In the genomic region with DNA sequence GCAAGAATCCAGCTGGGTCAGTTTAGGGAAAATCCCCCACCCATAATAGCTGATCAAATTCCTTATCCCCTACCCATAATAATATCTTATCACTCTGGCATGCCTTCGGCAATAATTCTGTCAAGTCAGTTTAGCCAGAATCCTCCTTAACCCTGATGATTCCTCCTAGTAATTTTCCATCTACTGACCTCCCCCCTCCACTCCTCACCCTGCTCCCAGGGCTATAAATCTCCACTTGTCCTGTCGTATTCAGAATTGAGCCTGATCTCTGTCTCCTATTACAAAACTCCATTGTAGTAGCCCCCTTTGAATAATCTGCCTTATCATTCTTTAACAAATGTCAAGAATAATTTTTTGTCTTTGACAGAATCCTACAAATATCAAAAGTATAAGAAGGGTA, we compare ENCODE assay signal across 17 cellular contexts.
"Had no signal": no experiment of that assay in that cellular context is flagged by ENCODE, and none has a peak within 500 bp of the region (broad histone marks: within the 10 kb centered on the region; RNA-seq: fewer than 3 reads in every experiment).

No MANE protein-coding gene starts in this region.

- H3K4me3 ChIP-seq: left ventricle myocardium inferior, right lobe of liver, skin epidermis, transverse colon, uterus had no signal

- H3K27ac ChIP-seq: foreskin keratinocyte, left ventricle myocardium inferior, right lobe of liver, skin epidermis, transverse colon, uterus, VCaP had no signal

- ATAC-seq: activated T-cell treated with anti-CD3 and anti-CD28 coated beads, Interleukin-2, amount 50 U/mL, for 4 hours; right lobe of liver; stimulated activated effector memory CD8-positive, alpha-beta T cell treated with anti-CD3 and anti-CD28 coated beads, Interleukin-12 subunit alpha, Interleukin-12 subunit beta, amount 100 ng/mL, for 72 hours had no signal

- DNase-seq: activated CD4-positive, alpha-beta T cell treated with anti-CD3 and anti-CD28 coated beads for 1 hour; activated CD8-positive, alpha-beta memory T cell treated with anti-CD3 and anti-CD28 coated beads, Interleukin-2, amount 50 U/mL, for 48 hours; activated naive CD4-positive, alpha-beta T cell treated with anti-CD3 and anti-CD28 coated beads for 36 hours; activated naive CD8-positive, alpha-beta T cell treated with anti-CD3 and anti-CD28 coated beads, Interleukin-2, amount 10 ng/mL, durations not matched to agents 7 days and 5 days; activated T-cell treated with anti-CD3 and anti-CD28 coated beads, Interleukin-2, amount 50 U/mL, for 4 hours; immature natural killer cell; left ventricle myocardium inferior; nucleus accumbens; right lobe of liver; stimulated activated CD4-positive, alpha-beta T cell treated with anti-CD3 and anti-CD28 coated beads, Interleukin-1b, Interleukin-23, amount 100 ng/mL, for 48 hours; transverse colon; uterus had no signal

- H3K4me1 ChIP-seq: left ventricle myocardium inferior, right lobe of liver, transverse colon, uterus had no signal

- H3K27me3 ChIP-seq: foreskin keratinocyte, right lobe of liver, transverse colon, uterus had no signal

- H3K36me3 Mint-ChIP-seq: activated naive CD8-positive, alpha-beta T cell treated with anti-CD3 and anti-CD28 coated beads, Interleukin-2, amount 10 ng/mL, durations not matched to agents 7 days and 5 days; immature natural killer cell; stimulated activated effector memory CD8-positive, alpha-beta T cell treated with anti-CD3 and anti-CD28 coated beads, Interleukin-12 subunit alpha, Interleukin-12 subunit beta, amount 100 ng/mL, for 72 hours had no signal

- H3K36me3 ChIP-seq: left ventricle myocardium inferior, right lobe of liver, transverse colon, uterus had no signal

- H3K4me3 Mint-ChIP-seq: activated naive CD4-positive, alpha-beta T cell treated with anti-CD3 and anti-CD28 coated beads for 36 hours; activated naive CD8-positive, alpha-beta T cell treated with anti-CD3 and anti-CD28 coated beads, Interleukin-2, amount 10 ng/mL, durations not matched to agents 7 days and 5 days; activated T-cell treated with anti-CD3 and anti-CD28 coated beads, Interleukin-2, amount 50 U/mL, for 4 hours; immature natural killer cell; nephron; stimulated activated effector memory CD8-positive, alpha-beta T cell treated with anti-CD3 and anti-CD28 coated beads, Interleukin-12 subunit alpha, Interleukin-12 subunit beta, amount 100 ng/mL, for 72 hours had no signal

- H3K27me3 Mint-ChIP-seq: activated naive CD8-positive, alpha-beta T cell treated with anti-CD3 and anti-CD28 coated beads, Interleukin-2, amount 10 ng/mL, durations not matched to agents 7 days and 5 days had no signal

- H3K9me3 Mint-ChIP-seq: activated T-cell treated with anti-CD3 and anti-CD28 coated beads, Interleukin-2, amount 50 U/mL, for 4 hours had no signal

- H3K4me1 Mint-ChIP-seq: activated naive CD8-positive, alpha-beta T cell treated with anti-CD3 and anti-CD28 coated beads, Interleukin-2, amount 10 ng/mL, durations not matched to agents 7 days and 5 days; immature natural killer cell; nephron; stimulated activated effector memory CD8-positive, alpha-beta T cell treated with anti-CD3 and anti-CD28 coated beads, Interleukin-12 subunit alpha, Interleukin-12 subunit beta, amount 100 ng/mL, for 72 hours had no signal

- H3K9me3 ChIP-seq: right lobe of liver, transverse colon, uterus had no signal

- H3K27ac Mint-ChIP-seq: activated naive CD4-positive, alpha-beta T cell treated with anti-CD3 and anti-CD28 coated beads for 36 hours; activated naive CD8-positive, alpha-beta T cell treated with anti-CD3 and anti-CD28 coated beads, Interleukin-2, amount 10 ng/mL, durations not matched to agents 7 days and 5 days; immature natural killer cell; stimulated activated effector memory CD8-positive, alpha-beta T cell treated with anti-CD3 and anti-CD28 coated beads, Interleukin-12 subunit alpha, Interleukin-12 subunit beta, amount 100 ng/mL, for 72 hours had no signal
